ENCODE assay signal across 23 cellular contexts in the genomic region with DNA sequence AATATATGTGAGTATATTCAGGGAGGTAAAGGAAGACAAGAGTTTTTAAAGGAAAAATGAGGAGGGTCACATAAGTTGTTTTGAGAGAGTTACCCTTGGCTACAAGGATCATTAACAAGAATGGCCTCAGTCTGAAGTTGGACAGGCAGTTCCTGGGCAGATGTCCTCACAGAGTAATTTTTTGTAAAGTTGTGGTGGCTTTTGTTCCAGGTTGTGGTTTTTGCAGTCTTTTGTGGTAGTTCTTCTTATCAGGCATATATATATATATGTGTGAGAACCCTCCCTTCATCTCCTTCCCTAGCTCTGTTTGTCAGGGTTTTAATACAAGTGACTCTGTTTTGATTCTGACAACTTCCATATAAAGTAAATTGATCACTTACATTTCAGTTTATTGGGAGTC. TPM values are rescaled to one million over a fixed set of nuclear protein-coding genes. Genes with fewer than 3 reads are reported as not detected.
DNase-seq lines count a peak whose midpoint lies in the region; ATAC-seq lines count a peak whose summit lies in the region.
"Had no signal": no experiment of that assay in that cellular context is flagged by ENCODE, and none has a peak within 500 bp of the region (broad histone marks: within the 10 kb centered on the region; RNA-seq: fewer than 3 reads in every experiment).

No MANE protein-coding gene starts in this region.

- no peak overlapping the region for H2BK5ac ChIP-seq in mesenchymal stem cell (ENCODE audit: low read depth, low read length, poor library complexity, severe bottlenecking)

- H3K36me3 Mint-ChIP-seq in immature natural killer cell = peaks cover 0 to 18% (median 5%) of the 10 kb centered on the region in 3 donors

- peaks cover 20% of the 10 kb centered on the region for H3K79me1 ChIP-seq in mesenchymal stem cell (replicated peaks; ENCODE audit: low read length, poor library complexity, severe bottlenecking)

- H2BK12ac ChIP-seq in mesenchymal stem cell (ENCODE audit: low read length in 2 of 2) = no peak overlapping the region

- peaks cover 3 to 24% of the 10 kb centered on the region in 2 experiments for H3K36me3 ChIP-seq in mesenchymal stem cell (ENCODE audit: control insufficient read depth in 1 of 2, insufficient read depth in 2 of 2, low read depth in 1 of 2, low read length in 2 of 2)
- H3K36me3 ChIP-seq: thoracic aorta had no signal

- no peaks in the 10 kb centered on the region for H3K27me3 ChIP-seq in mesenchymal stem cell (ENCODE audit: control insufficient read depth in 1 of 2, insufficient read depth in 1 of 2, low read length in 2 of 2)
- H3K27me3 ChIP-seq: heart right ventricle, right atrium auricular region had no signal

- no peak overlapping the region for H2BK15ac ChIP-seq in mesenchymal stem cell (ENCODE audit: low read depth, poor library complexity, severe bottlenecking)

- peak; percentile 77 for ATAC-seq in GM18907 (IDR thresholded peaks at IDR 0.05; ENCODE audit: unreplicated experiment)
- peak; percentile 52 for ATAC-seq in HG02885 (IDR thresholded peaks at IDR 0.05; ENCODE audit: poor library complexity, unreplicated experiment)
- ATAC-seq in sciatic nerve = no peak
- no peak for ATAC-seq in GM21717 (IDR thresholded peaks at IDR 0.05; ENCODE audit: unreplicated experiment)
- no peak for ATAC-seq in HG02571 (IDR thresholded peaks at IDR 0.05; ENCODE audit: unreplicated experiment)
- ATAC-seq: heart right ventricle; stimulated activated memory B cell treated with anti-CD40 and anti-IgM and Interleukin-4, amounts not matched to agents 10 μg/mL and 1 μg/mL and 100 μg/mL, for 72 hours had no signal

- H3K27ac ChIP-seq in mesenchymal stem cell (ENCODE audit: low read length, poor library complexity, severe bottlenecking) = no peak overlapping the region
- H3K27ac ChIP-seq: coronary artery, heart right ventricle, left ventricle myocardium inferior, right atrium auricular region, SK-N-MC, thoracic aorta had no signal

- H2AK5ac ChIP-seq in mesenchymal stem cell (ENCODE audit: low read length, severe bottlenecking) = no peak overlapping the region

- H3K4me2 ChIP-seq in mesenchymal stem cell (ENCODE audit: low read length, poor library complexity, severe bottlenecking) = no peak overlapping the region

- H3K23ac ChIP-seq in mesenchymal stem cell (ENCODE audit: low read length in 2 of 2) = no peak overlapping the region

- no peak overlapping the region for H3K9ac ChIP-seq in mesenchymal stem cell (ENCODE audit: low read length)

- peaks cover 0 to under 1% (median 0%) of the 10 kb centered on the region in 6 donors for H3K9me3 Mint-ChIP-seq in immature natural killer cell
- H3K9me3 Mint-ChIP-seq: stimulated activated memory B cell treated with anti-CD40 and anti-IgM and Interleukin-4, amounts not matched to agents 10 μg/mL and 1 μg/mL and 100 μg/mL, for 72 hours had no signal

- DNase-seq in MV-4-11 (lab: John Stamatoyannopoulos, UW) (peak; percentile 21), immature natural killer cell (peak; percentile 32 to 37 (median 37)), sciatic nerve (ENCODE audit: low spot score) (no peak), mesenchymal stem cell (no peak)
- DNase-seq: activated CD4-positive, CD25-positive, alpha-beta regulatory T cell treated with anti-CD3 and anti-CD28 coated beads, Interleukin-2, amount 50 U/mL, for 72 hours; activated naive CD8-positive, alpha-beta T cell treated with anti-CD3 and anti-CD28 coated beads for 36 hours; CD4-positive, alpha-beta memory T cell; H9; heart right ventricle; left ventricle myocardium inferior; NCI-H345; nucleus accumbens; stimulated activated CD4-positive, alpha-beta T cell treated with anti-CD3 and anti-CD28 coated beads, Interleukin-15, amount 100 ng/mL, for 24 hours had no signal

- H2BK120ac ChIP-seq in mesenchymal stem cell (ENCODE audit: low read depth, low read length) = no peak overlapping the region

- no peak overlapping the region for H3K4me3 ChIP-seq in mesenchymal stem cell (ENCODE audit: insufficient read depth in 1 of 2, low read depth in 1 of 2, low read length in 2 of 2)
- H3K4me3 ChIP-seq: coronary artery, heart right ventricle, left ventricle myocardium inferior, right atrium auricular region, SK-N-MC, thoracic aorta had no signal

- peak overlapping the region; percentile 44 to 74 (median 59) for H3K4me3 Mint-ChIP-seq in immature natural killer cell
- H3K4me3 Mint-ChIP-seq: activated naive CD8-positive, alpha-beta T cell treated with anti-CD3 and anti-CD28 coated beads for 36 hours; brain; H9; stimulated activated memory B cell treated with anti-CD40 and anti-IgM and Interleukin-4, amounts not matched to agents 10 μg/mL and 1 μg/mL and 100 μg/mL, for 72 hours had no signal

- peaks cover 36 to 50% of the 10 kb centered on the region in 2 donors for H3K4me1 Mint-ChIP-seq in immature natural killer cell

- intact Hi-C loops in sciatic nerve (cut with DNase I) = no loop called here

- H3K4me1 ChIP-seq in mesenchymal stem cell (ENCODE audit: control insufficient read depth, insufficient read depth, low read depth, low read length) = no peaks in the 10 kb centered on the region
- H3K4me1 ChIP-seq: heart right ventricle, left ventricle myocardium inferior, right atrium auricular region had no signal

- peak overlapping the region; percentile 9 to 89 (median 78) for H3K27ac Mint-ChIP-seq in immature natural killer cell
- H3K27ac Mint-ChIP-seq: activated naive CD8-positive, alpha-beta T cell treated with anti-CD3 and anti-CD28 coated beads for 36 hours; brain; stimulated activated memory B cell treated with anti-CD40 and anti-IgM and Interleukin-4, amounts not matched to agents 10 μg/mL and 1 μg/mL and 100 μg/mL, for 72 hours had no signal

- H3K27me3 Mint-ChIP-seq in immature natural killer cell (ENCODE audit: low read depth in 3 of 3) = peaks cover 0 to 1% (median 0%) of the 10 kb centered on the region in 3 donors
- H3K27me3 Mint-ChIP-seq: activated naive CD8-positive, alpha-beta T cell treated with anti-CD3 and anti-CD28 coated beads for 36 hours; brain; CD4-positive, alpha-beta memory T cell; stimulated activated memory B cell treated with anti-CD40 and anti-IgM and Interleukin-4, amounts not matched to agents 10 μg/mL and 1 μg/mL and 100 μg/mL, for 72 hours had no signal

- no peak overlapping the region for H2AFZ ChIP-seq in mesenchymal stem cell (ENCODE audit: low read depth, low read length)

- no peak overlapping the region for H4K91ac ChIP-seq in mesenchymal stem cell (ENCODE audit: low read length)

- no peak overlapping the region for H3K18ac ChIP-seq in mesenchymal stem cell (ENCODE audit: low read depth in 1 of 2, low read length in 2 of 2)

- no peak overlapping the region for H3K4ac ChIP-seq in mesenchymal stem cell (ENCODE audit: low read depth in 1 of 2, low read length in 2 of 2)

- H3K9me3 ChIP-seq in mesenchymal stem cell (ENCODE audit: control insufficient read depth, low read length) = no peaks in the 10 kb centered on the region
- H3K9me3 ChIP-seq: heart right ventricle, left ventricle myocardium inferior, right atrium auricular region, thoracic aorta had no signal

- H3K14ac ChIP-seq in mesenchymal stem cell (ENCODE audit: low read length in 2 of 2) = no peak overlapping the region

- no peak overlapping the region for H4K8ac ChIP-seq in mesenchymal stem cell (ENCODE audit: low read length)

RNA-seq across cellular contexts. Expression of a gene that starts 60.0 kb away (rescaled TPM):
- 10 to 100 TPM; 28.7 to 44.9 (median 36.2) TPM for polyA plus RNA-seq in immature natural killer cell
- 64.6 TPM for total RNA-seq in sciatic nerve
- polyA plus RNA-seq in mesenchymal stem cell (2013, experiment 1 of 2) = 21.9 TPM
- polyA plus RNA-seq in mesenchymal stem cell (2013, experiment 2 of 2) = 22.9 TPM

Comparison
In these comparisons a context has a peak if more than half of its experiments do, and no peak if none do; other contexts are left out.
1. ATAC-seq: peak in GM18907 (single experiment) and HG02885 (single experiment); none in sciatic nerve (single experiment), GM21717 (single experiment) and HG02571 (single experiment).
2. DNase-seq: peak in MV-4-11 (single experiment) and immature natural killer cell (3 of 3); none in sciatic nerve (single experiment) and mesenchymal stem cell (single experiment).